Comparison of ENCODE assay signal across 1 cellular context in the genomic region with DNA sequence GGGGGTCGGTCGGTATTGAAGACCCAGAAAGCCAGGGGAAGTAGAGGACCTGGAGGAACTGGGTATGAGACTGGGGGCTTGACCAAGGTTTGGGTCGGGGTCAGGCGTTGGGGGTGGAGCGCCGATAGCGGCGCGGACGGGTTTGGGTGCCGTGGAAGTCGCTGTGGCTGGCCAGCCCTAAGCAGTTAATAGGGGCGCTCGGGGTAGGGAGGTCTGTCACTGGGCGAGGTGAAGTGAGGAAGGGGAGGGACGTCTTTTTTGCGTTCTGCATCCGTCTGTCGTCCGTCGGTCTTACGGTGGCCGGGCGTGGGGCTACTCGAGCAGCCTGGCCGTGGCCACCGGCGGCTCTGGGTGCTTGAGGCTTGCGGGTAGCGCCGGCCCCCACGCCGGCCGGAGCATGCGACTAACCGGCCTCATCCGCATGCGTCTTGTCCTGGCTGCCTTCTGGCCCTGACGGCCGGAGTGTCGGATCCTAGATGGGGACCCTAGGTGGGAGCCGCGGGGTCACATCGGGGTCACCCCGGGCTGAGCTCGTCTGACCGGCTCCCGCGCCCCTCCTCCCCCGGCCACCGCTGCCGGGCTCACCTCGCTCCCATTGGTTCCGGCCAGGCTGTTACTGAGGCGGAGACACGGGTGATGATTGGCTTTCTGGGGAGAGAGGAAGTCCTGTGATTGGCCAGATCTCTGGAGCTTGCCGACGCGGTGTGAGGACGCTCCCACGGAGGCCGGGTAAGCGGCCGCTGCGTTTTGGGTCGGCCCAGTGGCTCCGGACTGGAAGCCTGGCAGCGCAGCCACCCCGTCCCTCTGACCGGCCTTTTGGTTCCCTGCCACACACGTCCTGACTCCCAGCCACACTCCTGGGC.
A peak's percentile ranks its signal among the peaks of the same experiment; 100 is the strongest.
TF ChIP-seq lines count a peak whose summit lies in the region.

No MANE protein-coding gene starts in this region.

TF ChIP-seq in H1, 55 proteins besides CTCF, POLR2A, EP300 and RAD21:
- peak; percentile 75 for TF ChIP-seq CREB1 (IDR thresholded peaks at IDR 0.05)
- TF ChIP-seq SP1 (IDR thresholded peaks at IDR 0.05; ENCODE audit: low read depth, low read length): peak; percentile 86
- peak; percentile 19 for TF ChIP-seq EZH2 (IDR thresholded peaks at IDR 0.05; ENCODE audit: low read depth, low read length, severe bottlenecking)
- TF ChIP-seq KDM4A (IDR thresholded peaks at IDR 0.05; ENCODE audit: low read depth, low read length, severe bottlenecking): no peak
- 0 out of 2 replicates have a peak, but pooled peaks have one; percentile 64 for TF ChIP-seq RBBP5 (IDR thresholded peaks at IDR 0.05; ENCODE audit: borderline replicate concordance, low read depth, low read length)
- TF ChIP-seq, protein P1, sequence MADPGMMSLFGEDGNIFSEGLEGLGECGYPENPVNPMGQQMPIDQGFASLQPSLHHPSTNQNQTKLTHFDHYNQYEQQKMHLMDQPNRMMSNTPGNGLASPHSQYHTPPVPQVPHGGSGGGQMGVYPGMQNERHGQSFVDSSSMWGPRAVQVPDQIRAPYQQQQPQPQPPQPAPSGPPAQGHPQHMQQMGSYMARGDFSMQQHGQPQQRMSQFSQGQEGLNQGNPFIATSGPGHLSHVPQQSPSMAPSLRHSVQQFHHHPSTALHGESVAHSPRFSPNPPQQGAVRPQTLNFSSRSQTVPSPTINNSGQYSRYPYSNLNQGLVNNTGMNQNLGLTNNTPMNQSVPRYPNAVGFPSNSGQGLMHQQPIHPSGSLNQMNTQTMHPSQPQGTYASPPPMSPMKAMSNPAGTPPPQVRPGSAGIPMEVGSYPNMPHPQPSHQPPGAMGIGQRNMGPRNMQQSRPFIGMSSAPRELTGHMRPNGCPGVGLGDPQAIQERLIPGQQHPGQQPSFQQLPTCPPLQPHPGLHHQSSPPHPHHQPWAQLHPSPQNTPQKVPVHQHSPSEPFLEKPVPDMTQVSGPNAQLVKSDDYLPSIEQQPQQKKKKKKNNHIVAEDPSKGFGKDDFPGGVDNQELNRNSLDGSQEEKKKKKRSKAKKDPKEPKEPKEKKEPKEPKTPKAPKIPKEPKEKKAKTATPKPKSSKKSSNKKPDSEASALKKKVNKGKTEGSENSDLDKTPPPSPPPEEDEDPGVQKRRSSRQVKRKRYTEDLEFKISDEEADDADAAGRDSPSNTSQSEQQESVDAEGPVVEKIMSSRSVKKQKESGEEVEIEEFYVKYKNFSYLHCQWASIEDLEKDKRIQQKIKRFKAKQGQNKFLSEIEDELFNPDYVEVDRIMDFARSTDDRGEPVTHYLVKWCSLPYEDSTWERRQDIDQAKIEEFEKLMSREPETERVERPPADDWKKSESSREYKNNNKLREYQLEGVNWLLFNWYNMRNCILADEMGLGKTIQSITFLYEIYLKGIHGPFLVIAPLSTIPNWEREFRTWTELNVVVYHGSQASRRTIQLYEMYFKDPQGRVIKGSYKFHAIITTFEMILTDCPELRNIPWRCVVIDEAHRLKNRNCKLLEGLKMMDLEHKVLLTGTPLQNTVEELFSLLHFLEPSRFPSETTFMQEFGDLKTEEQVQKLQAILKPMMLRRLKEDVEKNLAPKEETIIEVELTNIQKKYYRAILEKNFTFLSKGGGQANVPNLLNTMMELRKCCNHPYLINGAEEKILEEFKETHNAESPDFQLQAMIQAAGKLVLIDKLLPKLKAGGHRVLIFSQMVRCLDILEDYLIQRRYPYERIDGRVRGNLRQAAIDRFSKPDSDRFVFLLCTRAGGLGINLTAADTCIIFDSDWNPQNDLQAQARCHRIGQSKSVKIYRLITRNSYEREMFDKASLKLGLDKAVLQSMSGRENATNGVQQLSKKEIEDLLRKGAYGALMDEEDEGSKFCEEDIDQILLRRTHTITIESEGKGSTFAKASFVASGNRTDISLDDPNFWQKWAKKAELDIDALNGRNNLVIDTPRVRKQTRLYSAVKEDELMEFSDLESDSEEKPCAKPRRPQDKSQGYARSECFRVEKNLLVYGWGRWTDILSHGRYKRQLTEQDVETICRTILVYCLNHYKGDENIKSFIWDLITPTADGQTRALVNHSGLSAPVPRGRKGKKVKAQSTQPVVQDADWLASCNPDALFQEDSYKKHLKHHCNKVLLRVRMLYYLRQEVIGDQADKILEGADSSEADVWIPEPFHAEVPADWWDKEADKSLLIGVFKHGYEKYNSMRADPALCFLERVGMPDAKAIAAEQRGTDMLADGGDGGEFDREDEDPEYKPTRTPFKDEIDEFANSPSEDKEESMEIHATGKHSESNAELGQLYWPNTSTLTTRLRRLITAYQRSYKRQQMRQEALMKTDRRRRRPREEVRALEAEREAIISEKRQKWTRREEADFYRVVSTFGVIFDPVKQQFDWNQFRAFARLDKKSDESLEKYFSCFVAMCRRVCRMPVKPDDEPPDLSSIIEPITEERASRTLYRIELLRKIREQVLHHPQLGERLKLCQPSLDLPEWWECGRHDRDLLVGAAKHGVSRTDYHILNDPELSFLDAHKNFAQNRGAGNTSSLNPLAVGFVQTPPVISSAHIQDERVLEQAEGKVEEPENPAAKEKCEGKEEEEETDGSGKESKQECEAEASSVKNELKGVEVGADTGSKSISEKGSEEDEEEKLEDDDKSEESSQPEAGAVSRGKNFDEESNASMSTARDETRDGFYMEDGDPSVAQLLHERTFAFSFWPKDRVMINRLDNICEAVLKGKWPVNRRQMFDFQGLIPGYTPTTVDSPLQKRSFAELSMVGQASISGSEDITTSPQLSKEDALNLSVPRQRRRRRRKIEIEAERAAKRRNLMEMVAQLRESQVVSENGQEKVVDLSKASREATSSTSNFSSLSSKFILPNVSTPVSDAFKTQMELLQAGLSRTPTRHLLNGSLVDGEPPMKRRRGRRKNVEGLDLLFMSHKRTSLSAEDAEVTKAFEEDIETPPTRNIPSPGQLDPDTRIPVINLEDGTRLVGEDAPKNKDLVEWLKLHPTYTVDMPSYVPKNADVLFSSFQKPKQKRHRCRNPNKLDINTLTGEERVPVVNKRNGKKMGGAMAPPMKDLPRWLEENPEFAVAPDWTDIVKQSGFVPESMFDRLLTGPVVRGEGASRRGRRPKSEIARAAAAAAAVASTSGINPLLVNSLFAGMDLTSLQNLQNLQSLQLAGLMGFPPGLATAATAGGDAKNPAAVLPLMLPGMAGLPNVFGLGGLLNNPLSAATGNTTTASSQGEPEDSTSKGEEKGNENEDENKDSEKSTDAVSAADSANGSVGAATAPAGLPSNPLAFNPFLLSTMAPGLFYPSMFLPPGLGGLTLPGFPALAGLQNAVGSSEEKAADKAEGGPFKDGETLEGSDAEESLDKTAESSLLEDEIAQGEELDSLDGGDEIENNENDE (IDR thresholded peaks at IDR 0.05; ENCODE audit: insufficient replicate concordance, low read length): no peak
- TF ChIP-seq TAF1 (IDR thresholded peaks at IDR 0.05; ENCODE audit: low read depth, low read length): no peak
- TF ChIP-seq, protein P2, sequence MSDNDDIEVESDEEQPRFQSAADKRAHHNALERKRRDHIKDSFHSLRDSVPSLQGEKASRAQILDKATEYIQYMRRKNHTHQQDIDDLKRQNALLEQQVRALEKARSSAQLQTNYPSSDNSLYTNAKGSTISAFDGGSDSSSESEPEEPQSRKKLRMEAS (IDR thresholded peaks at IDR 0.05): 0 out of 2 replicates have a peak, but pooled peaks have one; percentile 38
- peak; percentile 89 for TF ChIP-seq RXRA (IDR thresholded peaks at IDR 0.05; ENCODE audit: insufficient read depth, low read depth, low read length)
- TF ChIP-seq POLR2AphosphoS5 (IDR thresholded peaks at IDR 0.05; ENCODE audit: low read depth, low read length): no peak
- peak; percentile 21 for TF ChIP-seq ASH2L (IDR thresholded peaks at IDR 0.05; ENCODE audit: low read length)
- TF ChIP-seq FOSL1 (IDR thresholded peaks at IDR 0.05; ENCODE audit: insufficient read depth, low read depth, low read length): no peak
- 0 out of 2 replicates have a peak, but pooled peaks have one; percentile 34 for TF ChIP-seq TBP (IDR thresholded peaks at IDR 0.05; ENCODE audit: low read depth, low read length)
- peak; percentile 77; the same call in 1 of the 2 replicates for TF ChIP-seq RFX5 (IDR thresholded peaks at IDR 0.05; ENCODE audit: borderline replicate concordance, low read depth, low read length)
- peak; percentile 71 for TF ChIP-seq CHD2 (IDR thresholded peaks at IDR 0.05; ENCODE audit: low read length)
- peak in 1 of 2 experiments; percentile 58; a peak in 1 of 4 replicates for TF ChIP-seq SIN3A (conservative IDR thresholded peaks at IDR 0.05 in 1 of 2, IDR thresholded peaks at IDR 0.05 in 1 of 2; ENCODE audit: low read depth in 1 of 2, low read length in 2 of 2)
- TF ChIP-seq CHD1 (IDR thresholded peaks at IDR 0.05; ENCODE audit: low read depth, low read length): no peak
- TF ChIP-seq PHF8 (conservative IDR thresholded peaks at IDR 0.05; ENCODE audit: low read depth, low read length): 0 out of 2 replicates have a peak, but pooled peaks have one; percentile 7
- no peak for TF ChIP-seq NANOG (IDR thresholded peaks at IDR 0.05; ENCODE audit: insufficient read depth, low read depth, low read length, poor library complexity, severe bottlenecking)
- no peak for TF ChIP-seq EGR1 (IDR thresholded peaks at IDR 0.05; ENCODE audit: borderline replicate concordance, low read depth, low read length)
- TF ChIP-seq TCF12 (IDR thresholded peaks at IDR 0.05; ENCODE audit: low read depth, low read length): no peak
